ENCODE assay signal across 28 cellular contexts in the genomic region with DNA sequence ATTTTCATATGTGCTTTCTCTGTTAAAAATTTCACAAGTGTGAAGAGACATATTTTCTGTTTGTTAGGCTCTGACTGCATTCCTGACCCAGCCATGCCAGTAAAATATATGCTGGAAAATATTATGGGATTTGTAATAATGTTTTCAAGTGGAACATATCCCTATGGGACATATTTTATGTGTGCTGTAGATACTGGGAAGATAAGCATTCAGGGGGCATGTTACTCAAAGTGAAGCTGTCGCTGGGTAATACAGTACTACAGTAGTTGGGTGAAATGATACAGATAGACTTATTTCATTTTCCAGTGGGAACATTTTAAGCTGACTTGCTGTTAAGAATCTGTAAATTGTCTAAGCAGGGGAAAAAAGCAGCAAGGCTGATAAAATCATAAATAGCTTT.
"Had no signal": no experiment of that assay in that cellular context is flagged by ENCODE, and none has a peak within 500 bp of the region (broad histone marks: within the 10 kb centered on the region; RNA-seq: fewer than 3 reads in every experiment).

No MANE protein-coding gene starts in this region.

- H3K27ac ChIP-seq: adrenal gland, body of pancreas, cardiac muscle cell, colonic mucosa, epithelial cell of prostate, esophagus squamous epithelium, gastroesophageal sphincter had no signal

- H3K36me3 ChIP-seq: adrenal gland, cardiac muscle cell, colonic mucosa, esophagus squamous epithelium, gastroesophageal sphincter had no signal

- H3K9me3 ChIP-seq: adrenal gland, body of pancreas, colonic mucosa, esophagus squamous epithelium, gastroesophageal sphincter had no signal

- H3K4me1 ChIP-seq: adrenal gland, body of pancreas, colonic mucosa, esophagus squamous epithelium, gastroesophageal sphincter had no signal

- DNase-seq: activated CD4-positive, alpha-beta memory T cell treated with anti-CD3 and anti-CD28 coated beads for 36 hours; activated CD4-positive, alpha-beta T cell treated with anti-CD3 and anti-CD28 coated beads for 36 hours; activated CD4-positive, alpha-beta T cell treated with anti-CD3 and anti-CD28 coated beads, Interleukin-2, amount 10 ng/mL, durations not matched to agents 24 days and 14 days; activated CD4-positive, CD25-positive, alpha-beta regulatory T cell; activated CD4-positive, CD25-positive, alpha-beta regulatory T cell treated with anti-CD3 and anti-CD28 coated beads, Interleukin-2, amount 50 U/mL, for 72 hours; activated CD8-positive, alpha-beta memory T cell treated with anti-CD3 and anti-CD28 coated beads, Interleukin-2, amount 10 ng/mL, durations not matched to agents 7 days and 5 days; activated CD8-positive, alpha-beta memory T cell treated with anti-CD3 and anti-CD28 coated beads, Interleukin-2, amount 50 U/mL, for 4 hours; activated CD8-positive, alpha-beta T cell treated with anti-CD3 and anti-CD28 coated beads, Interleukin-2, amount 10 ng/mL, durations not matched to agents 7 days and 5 days; activated effector memory CD4-positive, alpha-beta T cell treated with anti-CD3 and anti-CD28 coated beads, Interleukin-2, amount 50 U/mL, for 16 hours; activated naive CD4-positive, alpha-beta T cell treated with anti-CD3 and anti-CD28 coated beads for 36 hours; activated naive CD8-positive, alpha-beta T cell treated with anti-CD3 and anti-CD28 coated beads for 36 hours; activated naive CD8-positive, alpha-beta T cell treated with anti-CD3 and anti-CD28 coated beads, Interleukin-2, amount 50 U/mL, for 24 hours; activated T-cell treated with anti-CD3 and anti-CD28 coated beads, Interleukin-2, amount 50 U/mL, for 1 hour; activated T-cell treated with anti-CD3 and anti-CD28 coated beads, Interleukin-2, amount 50 U/mL, for 48 hours; adrenal gland; amygdala; aorta; body of pancreas; central memory CD4-positive, alpha-beta T cell; cerebellar nuclear complex; colonic mucosa; effector CD8-positive, alpha-beta T cell; esophagus squamous epithelium; foreskin melanocyte; T-helper 2 cell had no signal

- H3K27me3 ChIP-seq: adrenal gland, body of pancreas, cardiac muscle cell, colonic mucosa, esophagus squamous epithelium, gastroesophageal sphincter had no signal

- H3K4me3 ChIP-seq: adrenal gland, body of pancreas, cardiac muscle cell, colonic mucosa, esophagus squamous epithelium, gastroesophageal sphincter had no signal
